Comparison of ENCODE assay signal across 25 cellular contexts in genomic region chr5:86232246-86232645, GRCh38.
"Had no signal": no experiment of that assay in that cellular context is flagged by ENCODE, and none has a peak within 500 bp of the region (broad histone marks: within the 10 kb centered on the region; RNA-seq: fewer than 3 reads in every experiment).

No MANE protein-coding gene starts in this region.

- H3K4me2 ChIP-seq: hepatocyte had no signal

- H3K79me2 ChIP-seq: hepatocyte had no signal

- H3K27me3 ChIP-seq: brain microvascular endothelial cell, gastroesophageal sphincter, hepatocyte, suprapubic skin, tibial artery, upper lobe of right lung had no signal

- FAIRE-seq: astrocyte, endothelial cell of umbilical vein, kidney had no signal

- H3K4me3 ChIP-seq: gastroesophageal sphincter, hepatocyte, suprapubic skin, tibial artery, upper lobe of right lung had no signal

- H3K27ac ChIP-seq: brain microvascular endothelial cell, gastroesophageal sphincter, hepatocyte, suprapubic skin, tibial artery, upper lobe of right lung had no signal

- H3K36me3 ChIP-seq: brain microvascular endothelial cell, gastroesophageal sphincter, suprapubic skin, tibial artery, upper lobe of right lung had no signal

- DNase-seq: activated CD4-positive, alpha-beta T cell treated with anti-CD3 and anti-CD28 coated beads for 36 hours; activated CD4-positive, CD25-positive, alpha-beta regulatory T cell; activated effector memory CD4-positive, alpha-beta T cell treated with anti-CD3 and anti-CD28 coated beads, Interleukin-2, amount 50 U/mL, for 16 hours; activated naive CD4-positive, alpha-beta T cell treated with anti-CD3 and anti-CD28 coated beads, Interleukin-2, amount 10 ng/mL, durations not matched to agents 7 days and 5 days; activated naive CD8-positive, alpha-beta T cell treated with anti-CD3 and anti-CD28 coated beads, Interleukin-2, amount 10 ng/mL, durations not matched to agents 7 days and 5 days; activated T-cell treated with anti-CD3 and anti-CD28 coated beads for 4 hours; amniotic stem cell; brain microvascular endothelial cell; cortex of kidney; effector memory CD8-positive, alpha-beta T cell; immature natural killer cell; kidney; left colon; midbrain; naive thymus-derived CD4-positive, alpha-beta T cell; occipital lobe; right cardiac atrium; stimulated activated naive CD4-positive, alpha-beta T cell; tibial artery; upper lobe of right lung had no signal

- ATAC-seq: activated CD4-positive, alpha-beta T cell treated with anti-CD3 and anti-CD28 coated beads for 36 hours; effector memory CD8-positive, alpha-beta T cell; gastroesophageal sphincter; left colon; naive thymus-derived CD4-positive, alpha-beta T cell; right cardiac atrium; upper lobe of right lung had no signal

- H3K4me1 ChIP-seq: gastroesophageal sphincter, suprapubic skin, tibial artery, upper lobe of right lung had no signal
